ENCODE assay signal across 8 cellular contexts in genomic region chr2:231199219-231199618, GRCh38. TPM values are rescaled to one million over a fixed set of nuclear protein-coding genes. Genes with fewer than 3 reads are reported as not detected.
A peak's percentile ranks its signal among the peaks of the same experiment; 100 is the strongest.
DNase-seq lines count a peak whose midpoint lies in the region; ATAC-seq and TF ChIP-seq lines count a peak whose summit lies in the region.

No MANE protein-coding gene starts in this region.

- no peak for TF ChIP-seq POLR2A in sigmoid colon (IDR thresholded peaks at IDR 0.05)

- 31 to 52% methylated on average over 5 of the region's 5 CpGs for WGBS in sigmoid colon, 2 donors

- H3K36me3 ChIP-seq in SJSA1 (peaks cover 3% of the 10 kb centered on the region; the same call in 1 of the 2 replicates), sigmoid colon (peaks cover 0 to 6% (median 0%) of the 10 kb centered on the region in 4 donors)

- H3K4me3 ChIP-seq in GM12865 (ENCODE audit: low read depth, low read length) (peak overlapping the region; percentile 74), SJSA1 (peak overlapping the region; percentile 85), fibroblast of pulmonary artery (replicated peaks; ENCODE audit: low read depth, low read length) (peak overlapping the region; percentile 92), sigmoid colon (peak overlapping the region; percentile 57 to 81 (median 77))

- no peak for ATAC-seq in HG02610 (IDR thresholded peaks at IDR 0.05; ENCODE audit: unreplicated experiment)
- ATAC-seq in HG03039 (IDR thresholded peaks at IDR 0.05; ENCODE audit: unreplicated experiment): no peak
- ATAC-seq in GM21381 (IDR thresholded peaks at IDR 0.05; ENCODE audit: unreplicated experiment): no peak

- intact Hi-C loops in sigmoid colon (cut with DNase I): loop anchor here (2.0 kb wide), 1 partner anchor 94 kb away; no protein-coding TSS in a partner anchor

- H3K4me1 ChIP-seq in SJSA1 (replicated peaks) (peaks cover 32% of the 10 kb centered on the region), sigmoid colon (peaks cover 0 to 50% (median 36%) of the 10 kb centered on the region in 4 donors)

- H3K27me3 ChIP-seq in SJSA1 (replicated peaks) (no peaks in the 10 kb centered on the region), sigmoid colon (no peaks in the 10 kb centered on the region)

- no peak for DNase-seq in GM12865 (ENCODE audit: low read depth)
- no peak for DNase-seq in SJSA1 (ENCODE audit: low read depth in 1 of 2, low spot score in 2 of 2)
- peak; percentile 42 for DNase-seq in fibroblast of pulmonary artery (ENCODE audit: low read depth)
- peak; percentile 69 for DNase-seq in sigmoid colon
- DNase-seq in NCI-H187 (lab: John Stamatoyannopoulos, UW): no peak

- H3K27ac ChIP-seq in SJSA1: peak overlapping the region; percentile 7; the same call in 1 of the 2 replicates
- H3K27ac ChIP-seq in sigmoid colon: peak overlapping the region; percentile 77 to 91 (median 84)

- H3K9me3 ChIP-seq in SJSA1 (replicated peaks) (0 out of 2 replicates have a peak, but pooled peaks cover 3% of the 10 kb centered on the region), sigmoid colon (no peaks in the 10 kb centered on the region)

- no peak for TF ChIP-seq EP300 in sigmoid colon (IDR thresholded peaks at IDR 0.05)

- TF ChIP-seq CTCF in GM12865 (IDR thresholded peaks at IDR 0.05; ENCODE audit: insufficient read depth, low read depth, low read length, missing control alignments): no peak
- TF ChIP-seq CTCF in fibroblast of pulmonary artery (IDR thresholded peaks at IDR 0.05; ENCODE audit: low read length, missing control alignments): no peak
- TF ChIP-seq CTCF in sigmoid colon (IDR thresholded peaks at IDR 0.05): no peak

RNA-seq across cellular contexts. Expression of gene ARMC9, which starts 0.8 kb away (rescaled TPM):
- total RNA-seq in SJSA1 (2014; rRNA removed; shearing (Covaris generic)): 15.2 and 19.1 TPM in 2 replicates
- 10 to 100 TPM; 24.3 to 95.3 (median 52.7) TPM for total RNA-seq in sigmoid colon
- 1 to 10 TPM; 2.4 to 8.2 (median 3.0) TPM for polyA plus RNA-seq in sigmoid colon

Comparison
In these comparisons a context has a peak if more than half of its experiments do, and no peak if none do; other contexts are left out.
1. DNase-seq: peak in fibroblast of pulmonary artery (single experiment) and sigmoid colon (single experiment); none in GM12865 (single experiment), SJSA1 (0 of 2) and NCI-H187 (0 of 2).
2. Peak in every context shown above with its lines, with median percentiles within 50 percentile points of each other: H3K4me3 ChIP-seq.